ENCODE assay signal across 6 cellular contexts in genomic region chr1:145995964-145996432, GRCh38. TPM values are rescaled to one million over a fixed set of nuclear protein-coding genes. Genes with fewer than 3 reads are reported as not detected.
DNase-seq lines count a peak whose midpoint lies in the region; ATAC-seq, FAIRE-seq and TF ChIP-seq lines count a peak whose summit lies in the region.

No MANE protein-coding gene starts in this region.

- H3K9me1 ChIP-seq in endothelial cell of umbilical vein (replicated peaks; ENCODE audit: control insufficient read depth, extremely low read depth, insufficient read depth, low read length): no peaks in the 10 kb centered on the region

- intact Hi-C loops in endothelial cell of umbilical vein (cut with micrococcal nuclease): loop anchor here (1.0 kb wide), 2 partner anchors 19 to 32 kb away; partner anchors contain the start of genes ANKRD34A and POLR3GL

- H3K4me1 ChIP-seq in endothelial cell of umbilical vein (ENCODE audit: control insufficient read depth, extremely low read depth, insufficient read depth, low read length): peaks cover 19% of the 10 kb centered on the region

- BruUV-seq in endothelial cell of umbilical vein (replicated peaks; lab: Mats Ljungman, UMichigan): TSS peak; percentile 70

- H2AFZ ChIP-seq in endothelial cell of umbilical vein (ENCODE audit: low read depth, low read length): peak overlapping the region; percentile 72

- peaks cover 53% of the 10 kb centered on the region for H3K36me3 Mint-ChIP-seq in activated naive CD4-positive, alpha-beta T cell treated with anti-CD3 and anti-CD28 coated beads, Interleukin-2, amount 10 ng/mL, durations not matched to agents 7 days and 5 days

- peaks cover 2 to 16% of the 10 kb centered on the region in 2 experiments for H3K36me3 ChIP-seq in endothelial cell of umbilical vein (ENCODE audit: control insufficient read depth in 2 of 2, extremely low read depth in 1 of 2, insufficient read depth in 2 of 2, low read length in 2 of 2)

- ATAC-seq in stimulated activated naive CD8-positive, alpha-beta T cell treated with anti-CD3 and anti-CD28 coated beads, Interleukin-15, amount 100 ng/mL, for 72 hours: no peak
- ATAC-seq in HG03108 (IDR thresholded peaks at IDR 0.05; ENCODE audit: unreplicated experiment) (no peak), GM19035 (IDR thresholded peaks at IDR 0.05; ENCODE audit: unreplicated experiment) (no peak)

- no peak for DNase-seq in activated naive CD4-positive, alpha-beta T cell treated with anti-CD3 and anti-CD28 coated beads, Interleukin-2, amount 10 ng/mL, durations not matched to agents 7 days and 5 days
- no peak for DNase-seq in activated naive CD4-positive, alpha-beta T cell treated with anti-CD3 and anti-CD28 coated beads, Interleukin-2, amount 50 U/mL, for 16 hours
- peak; percentile 23 for DNase-seq in endothelial cell of umbilical vein (ENCODE audit: low read depth, low spot score)
- no peak for DNase-seq in stimulated activated naive CD8-positive, alpha-beta T cell treated with anti-CD3 and anti-CD28 coated beads, Interleukin-15, amount 100 ng/mL, for 72 hours

- peak overlapping the region; percentile 99 for H3K27ac Mint-ChIP-seq in activated naive CD4-positive, alpha-beta T cell treated with anti-CD3 and anti-CD28 coated beads, Interleukin-2, amount 10 ng/mL, durations not matched to agents 7 days and 5 days
- peak overlapping the region; percentile 99 for H3K27ac Mint-ChIP-seq in stimulated activated naive CD8-positive, alpha-beta T cell treated with anti-CD3 and anti-CD28 coated beads, Interleukin-15, amount 100 ng/mL, for 72 hours

- H3K4me3 Mint-ChIP-seq in activated naive CD4-positive, alpha-beta T cell treated with anti-CD3 and anti-CD28 coated beads, Interleukin-2, amount 10 ng/mL, durations not matched to agents 7 days and 5 days: peak overlapping the region; percentile 97
- peak overlapping the region; percentile 85 to 89 for H3K4me3 Mint-ChIP-seq in stimulated activated naive CD8-positive, alpha-beta T cell treated with anti-CD3 and anti-CD28 coated beads, Interleukin-15, amount 100 ng/mL, for 72 hours

- peaks cover 10% of the 10 kb centered on the region for H3K79me2 ChIP-seq in endothelial cell of umbilical vein (ENCODE audit: control insufficient read depth, insufficient read depth, low read length)

- no peak for TF ChIP-seq POLR2A in endothelial cell of umbilical vein (IDR thresholded peaks at IDR 0.05; ENCODE audit: low read depth, low read length)

- POLR2A ChIA-PET in endothelial cell of umbilical vein (lab: Charles Lee): interaction anchor here (0.9 kb wide), 1 partner anchor 16 kb away, joined by 3 read pairs; no protein-coding TSS in a partner anchor

- dilution Hi-C loops in endothelial cell of umbilical vein (cut with MboI; ENCODE audit: extremely low pct_ligation_motif_present, low sequenced_read_pairs): no loop called here

- H3K9ac ChIP-seq in endothelial cell of umbilical vein (replicated peaks; ENCODE audit: extremely low read depth, insufficient read depth, low read length): peak overlapping the region; percentile 49

- H3K27ac ChIP-seq in endothelial cell of umbilical vein (ENCODE audit: insufficient read depth, low read depth, low read length): no peak overlapping the region

- no peaks in the 10 kb centered on the region for H3K27me3 ChIP-seq in endothelial cell of umbilical vein (ENCODE audit: control insufficient read depth in 2 of 2, insufficient read depth in 2 of 2, low read length in 2 of 2)

- no peaks in the 10 kb centered on the region for H4K20me1 ChIP-seq in endothelial cell of umbilical vein (replicated peaks; ENCODE audit: control insufficient read depth, extremely low read depth, insufficient read depth, low read length)

- no peaks in the 10 kb centered on the region for H3K9me3 Mint-ChIP-seq in activated naive CD4-positive, alpha-beta T cell treated with anti-CD3 and anti-CD28 coated beads, Interleukin-2, amount 10 ng/mL, durations not matched to agents 7 days and 5 days
- no peaks in the 10 kb centered on the region for H3K9me3 Mint-ChIP-seq in stimulated activated naive CD8-positive, alpha-beta T cell treated with anti-CD3 and anti-CD28 coated beads, Interleukin-15, amount 100 ng/mL, for 72 hours

- H3K4me1 Mint-ChIP-seq in activated naive CD4-positive, alpha-beta T cell treated with anti-CD3 and anti-CD28 coated beads, Interleukin-2, amount 10 ng/mL, durations not matched to agents 7 days and 5 days: peaks cover 60% of the 10 kb centered on the region
- H3K4me1 Mint-ChIP-seq in stimulated activated naive CD8-positive, alpha-beta T cell treated with anti-CD3 and anti-CD28 coated beads, Interleukin-15, amount 100 ng/mL, for 72 hours: peaks cover 64% of the 10 kb centered on the region

- H3K4me2 ChIP-seq in endothelial cell of umbilical vein (ENCODE audit: insufficient read depth, low read length): peak overlapping the region; percentile 98

- CTCF ChIA-PET in activated naive CD4-positive, alpha-beta T cell treated with anti-CD3 and anti-CD28 coated beads, Interleukin-2, amount 10 ng/mL, durations not matched to agents 7 days and 5 days (lab: Charles Lee): interaction anchor here (1.0 to 11.5 kb wide), 3 partner anchors 9 to 16 kb away, joined by 3 to 132 read pairs (median 37); no protein-coding TSS in a partner anchor
- CTCF ChIA-PET in endothelial cell of umbilical vein (lab: Charles Lee): interaction anchor here (0.9 to 10.4 kb wide), 3 partner anchors 11 to 38 kb away, joined by 3 to 87 read pairs (median 25); partner anchors contain the start of gene LIX1L

- peak overlapping the region; percentile 97 to 98 (median 98) for H3K4me3 ChIP-seq in endothelial cell of umbilical vein (replicated peaks in 1 of 3; ENCODE audit: insufficient read depth in 1 of 3, low read depth in 1 of 3, low read length in 3 of 3)

- H3K9me3 ChIP-seq in endothelial cell of umbilical vein (replicated peaks; ENCODE audit: control insufficient read depth, insufficient read depth, low read length): no peaks in the 10 kb centered on the region

- no peaks in the 10 kb centered on the region for H3K27me3 Mint-ChIP-seq in activated naive CD4-positive, alpha-beta T cell treated with anti-CD3 and anti-CD28 coated beads, Interleukin-2, amount 10 ng/mL, durations not matched to agents 7 days and 5 days
- no peaks in the 10 kb centered on the region for H3K27me3 Mint-ChIP-seq in stimulated activated naive CD8-positive, alpha-beta T cell treated with anti-CD3 and anti-CD28 coated beads, Interleukin-15, amount 100 ng/mL, for 72 hours

- no peak for TF ChIP-seq CTCF in endothelial cell of umbilical vein (IDR thresholded peaks at IDR 0.05; ENCODE audit: extremely low read depth in 1 of 2, insufficient read depth in 1 of 2, low read depth in 1 of 2, low read length in 2 of 2)

- FAIRE-seq in endothelial cell of umbilical vein (lab: Jason Lieb, UNC): no peak

TF ChIP-seq in endothelial cell of umbilical vein, 7 proteins besides CTCF, POLR2A, EP300 and RAD21 (continues in another document):
- no peak for TF ChIP-seq GATA2 (IDR thresholded peaks at IDR 0.05; ENCODE audit: insufficient read depth, insufficient read length, low read depth, low read length)

RNA-seq across cellular contexts. Expression of gene TXNIP, which starts 0.4 kb away (rescaled TPM):
- total RNA-seq in endothelial cell of umbilical vein: 7.6 and 9.1 TPM in 2 replicates
- 21.8 and 31.3 TPM in 2 replicates for polyA plus RNA-seq in endothelial cell of umbilical vein
- polyA plus RNA-seq in endothelial cell of umbilical vein (2011; cell fraction: cytosol; rRNA removed): 15.1 and 18.3 TPM in 2 replicates
- 15.3 and 21.3 TPM in 2 replicates for polyA plus RNA-seq in endothelial cell of umbilical vein (2011; cell fraction: nucleus; rRNA removed)
- 14.7 and 22.5 TPM in 2 replicates for polyA plus RNA-seq in endothelial cell of umbilical vein (2012)
- 53.0 and 74.0 TPM in 2 replicates for polyA minus RNA-seq in endothelial cell of umbilical vein
- polyA minus RNA-seq in endothelial cell of umbilical vein (2011; cell fraction: cytosol; rRNA and poly(A)+ RNA removed): 125 TPM
- polyA minus RNA-seq in endothelial cell of umbilical vein (2011; cell fraction: nucleus; rRNA and poly(A)+ RNA removed): 15.0 and 23.3 TPM in 2 replicates

RNA-seq across cellular contexts. Expression of gene HJV, which starts 25.5 kb away (rescaled TPM):
- total RNA-seq in endothelial cell of umbilical vein: not detected in 2 replicates
- not detected in 2 replicates for polyA plus RNA-seq in endothelial cell of umbilical vein
- polyA plus RNA-seq in endothelial cell of umbilical vein (2011; cell fraction: cytosol; rRNA removed): not detected in 2 replicates
- polyA plus RNA-seq in endothelial cell of umbilical vein (2011; cell fraction: nucleus; rRNA removed): not detected in 2 replicates
- not detected in 2 replicates for polyA plus RNA-seq in endothelial cell of umbilical vein (2012)
- polyA minus RNA-seq in endothelial cell of umbilical vein: not detected in 2 replicates
- polyA minus RNA-seq in endothelial cell of umbilical vein (2011; cell fraction: cytosol; rRNA and poly(A)+ RNA removed): not detected
- not detected in 2 replicates for polyA minus RNA-seq in endothelial cell of umbilical vein (2011; cell fraction: nucleus; rRNA and poly(A)+ RNA removed)

RNA-seq across cellular contexts. Expression of gene POLR3GL, which starts 31.5 kb away (rescaled TPM):
- total RNA-seq in endothelial cell of umbilical vein: 15.3 and 18.8 TPM in 2 replicates
- polyA plus RNA-seq in endothelial cell of umbilical vein: 10.6 and 12.4 TPM in 2 replicates
- polyA plus RNA-seq in endothelial cell of umbilical vein (2011; cell fraction: cytosol; rRNA removed): 17.6 and 19.4 TPM in 2 replicates
- 7.8 and 9.3 TPM in 2 replicates for polyA plus RNA-seq in endothelial cell of umbilical vein (2011; cell fraction: nucleus; rRNA removed)
- polyA plus RNA-seq in endothelial cell of umbilical vein (2012): 26.8 and 28.7 TPM in 2 replicates
- polyA minus RNA-seq in endothelial cell of umbilical vein: 6.5 and 6.9 TPM in 2 replicates
- polyA minus RNA-seq in endothelial cell of umbilical vein (2011; cell fraction: cytosol; rRNA and poly(A)+ RNA removed): 2.2 TPM
- 2.4 and 4.9 TPM in 2 replicates for polyA minus RNA-seq in endothelial cell of umbilical vein (2011; cell fraction: nucleus; rRNA and poly(A)+ RNA removed)

RNA-seq across cellular contexts. Expression of gene ANKRD34A, which starts 31.6 kb away (rescaled TPM):
- total RNA-seq in endothelial cell of umbilical vein: 0.24 and 0.60 TPM in 2 replicates
- polyA plus RNA-seq in endothelial cell of umbilical vein: 0.41 and 0.43 TPM in 2 replicates
- polyA plus RNA-seq in endothelial cell of umbilical vein (2011; cell fraction: cytosol; rRNA removed): 0.21 and 0.30 TPM in 2 replicates
- 0.84 and 1.1 TPM in 2 replicates for polyA plus RNA-seq in endothelial cell of umbilical vein (2011; cell fraction: nucleus; rRNA removed)
- 0.28 and 0.38 TPM in 2 replicates for polyA plus RNA-seq in endothelial cell of umbilical vein (2012)
- polyA minus RNA-seq in endothelial cell of umbilical vein: 0.06 and 0.07 TPM in 2 replicates
- polyA minus RNA-seq in endothelial cell of umbilical vein (2011; cell fraction: cytosol; rRNA and poly(A)+ RNA removed): 0.61 TPM
- polyA minus RNA-seq in endothelial cell of umbilical vein (2011; cell fraction: nucleus; rRNA and poly(A)+ RNA removed): 0.29 and 0.58 TPM in 2 replicates

RNA-seq across cellular contexts. Expression of gene LIX1L, which starts 38.2 kb away (rescaled TPM):
- total RNA-seq in endothelial cell of umbilical vein: 54.9 and 55.6 TPM in 2 replicates
- 48.4 and 56.4 TPM in 2 replicates for polyA plus RNA-seq in endothelial cell of umbilical vein
- 50.1 and 53.0 TPM in 2 replicates for polyA plus RNA-seq in endothelial cell of umbilical vein (2011; cell fraction: cytosol; rRNA removed)
- 19.2 and 23.4 TPM in 2 replicates for polyA plus RNA-seq in endothelial cell of umbilical vein (2011; cell fraction: nucleus; rRNA removed)
- polyA plus RNA-seq in endothelial cell of umbilical vein (2012): 17.1 and 20.3 TPM in 2 replicates
- polyA minus RNA-seq in endothelial cell of umbilical vein: 47.6 and 49.9 TPM in 2 replicates
- 21.5 TPM for polyA minus RNA-seq in endothelial cell of umbilical vein (2011; cell fraction: cytosol; rRNA and poly(A)+ RNA removed)
- polyA minus RNA-seq in endothelial cell of umbilical vein (2011; cell fraction: nucleus; rRNA and poly(A)+ RNA removed): 10.5 and 13.3 TPM in 2 replicates
